ENCODE assay signal across 10 cellular contexts in the genomic region with DNA sequence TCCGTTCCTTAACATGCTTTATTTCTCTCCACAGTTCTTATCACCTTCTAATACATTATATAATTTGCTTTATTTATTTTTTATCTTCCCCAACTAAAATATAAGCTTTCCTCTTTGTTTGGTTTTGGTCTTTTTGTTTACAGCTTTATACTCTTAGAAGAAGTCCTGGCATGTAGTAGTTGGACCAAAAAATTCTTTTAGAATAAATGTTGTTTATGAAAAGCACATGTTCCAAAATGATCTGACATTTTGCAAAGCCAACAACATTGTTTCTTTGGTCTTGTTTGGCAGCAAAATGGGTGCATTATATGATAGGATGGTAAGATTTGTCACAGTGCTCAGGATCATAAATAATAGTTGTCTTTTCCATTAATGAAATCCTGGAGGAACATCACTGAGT.
"Had no signal": no experiment of that assay in that cellular context is flagged by ENCODE, and none has a peak within 500 bp of the region (broad histone marks: within the 10 kb centered on the region; RNA-seq: fewer than 3 reads in every experiment).

No MANE protein-coding gene starts in this region.

- H3K27ac ChIP-seq: GM23248, HL-60 had no signal

- H3K4me3 ChIP-seq: GM23248, HAP-1, K562 had no signal

- H3K4me1 ChIP-seq: HAP-1 had no signal

- H3K9ac ChIP-seq: GM23248 had no signal

- H3K36me3 ChIP-seq: HAP-1 had no signal

- DNase-seq: GM23248, GOT3, H7, HFFc6, KG1 had no signal

- ATAC-seq: HCT116, HepG2, K562 had no signal

- H3K9me3 ChIP-seq: HAP-1 had no signal

- H2AFZ ChIP-seq: GM23248 had no signal
